In the genomic region with DNA sequence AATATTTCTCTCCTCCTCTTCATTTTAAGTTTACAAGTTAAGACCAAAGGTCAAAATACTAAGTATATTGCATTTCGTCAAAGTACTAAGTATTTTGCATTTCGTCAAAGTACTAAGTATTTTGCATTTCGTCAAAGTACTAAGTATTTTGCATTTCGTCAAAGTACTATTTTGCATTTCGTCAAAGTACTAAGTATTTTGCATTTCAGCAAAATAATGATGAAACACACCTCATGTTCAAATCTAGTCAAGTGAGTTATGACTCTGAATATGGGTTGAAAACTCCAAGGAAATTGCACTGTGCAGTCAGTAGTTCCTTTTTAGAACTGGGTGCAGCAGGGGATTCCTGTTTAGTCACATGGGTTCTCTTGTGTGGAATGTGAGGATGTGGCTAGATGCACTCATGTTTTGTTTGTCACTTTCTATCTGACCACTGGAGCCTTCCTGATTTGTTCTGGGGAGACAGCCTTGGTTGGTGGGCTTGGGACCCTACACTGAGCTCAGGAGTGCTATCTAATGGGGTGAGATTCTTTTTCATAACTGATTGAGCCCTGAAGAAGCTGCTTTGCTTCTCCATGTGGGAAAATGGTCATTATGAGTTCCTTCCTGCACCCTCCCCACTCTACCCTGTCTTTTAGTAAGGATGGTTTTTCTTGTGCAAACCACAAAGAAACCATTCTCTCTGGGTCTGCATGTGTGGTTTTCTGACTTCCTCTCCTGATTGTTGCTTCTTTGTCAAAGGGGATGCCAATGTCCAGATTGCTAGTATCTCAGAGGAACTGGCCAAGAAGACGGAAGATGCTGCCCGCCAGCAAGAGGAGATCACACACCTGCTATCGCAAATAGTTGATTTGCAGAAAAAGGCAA, we compare ENCODE assay signal across 9 cellular contexts.
DNase-seq lines count a peak whose midpoint lies in the region; ATAC-seq and TF ChIP-seq lines count a peak whose summit lies in the region.
"Had no signal": no experiment of that assay in that cellular context is flagged by ENCODE, and none has a peak within 500 bp of the region (broad histone marks: within the 10 kb centered on the region; RNA-seq: fewer than 3 reads in every experiment).

No MANE protein-coding gene starts in this region.

- H3K27me3 ChIP-seq in tibial artery: no peaks in the 10 kb centered on the region

- peaks cover 27% of the 10 kb centered on the region for H3K4me1 Mint-ChIP-seq in T-helper 1 cell treated with Interleukin-12 subunit alpha and Interleukin-12 subunit beta and Interleukin-4 antibody, amounts not matched to agents 30 μg/mL and 1 μg/mL, for 36 hours (ENCODE audit: low read depth)
- peaks cover 24% of the 10 kb centered on the region for H3K4me1 Mint-ChIP-seq in stimulated activated effector memory CD8-positive, alpha-beta T cell treated with anti-CD3 and anti-CD28 coated beads, Interleukin-12 subunit alpha, Interleukin-12 subunit beta, amount 100 ng/mL, for 72 hours

- ATAC-seq in HG03039 (IDR thresholded peaks at IDR 0.05; ENCODE audit: unreplicated experiment): peak; percentile 40
- peak; percentile 30 for ATAC-seq in stimulated activated naive CD8-positive, alpha-beta T cell treated with anti-CD3 and anti-CD28 coated beads, Interleukin-15, Interleukin-2, amounts not matched to agents 100 U/mL and 50 U/mL, for 24 hours
- no peak for ATAC-seq in stimulated activated effector memory CD8-positive, alpha-beta T cell treated with anti-CD3 and anti-CD28 coated beads, Interleukin-12 subunit alpha, Interleukin-12 subunit beta, amount 100 ng/mL, for 72 hours

- H3K9me3 ChIP-seq in tibial artery: no peaks in the 10 kb centered on the region

- H3K27me3 Mint-ChIP-seq in T-helper 1 cell treated with Interleukin-12 subunit alpha and Interleukin-12 subunit beta and Interleukin-4 antibody, amounts not matched to agents 30 μg/mL and 1 μg/mL, for 36 hours (ENCODE audit: low read depth): no peaks in the 10 kb centered on the region

- TF ChIP-seq CTCF in tibial artery (IDR thresholded peaks at IDR 0.05): no peak

- H3K36me3 ChIP-seq in tibial artery: peaks cover 29 to 61% (median 38%) of the 10 kb centered on the region in 3 donors

- peak overlapping the region; percentile 32 for H3K4me3 Mint-ChIP-seq in T-helper 1 cell treated with Interleukin-12 subunit alpha and Interleukin-12 subunit beta and Interleukin-4 antibody, amounts not matched to agents 30 μg/mL and 1 μg/mL, for 36 hours
- no peak overlapping the region for H3K4me3 Mint-ChIP-seq in stimulated activated effector memory CD8-positive, alpha-beta T cell treated with anti-CD3 and anti-CD28 coated beads, Interleukin-12 subunit alpha, Interleukin-12 subunit beta, amount 100 ng/mL, for 72 hours

- peaks cover 7% of the 10 kb centered on the region for H3K36me3 Mint-ChIP-seq in T-helper 1 cell treated with Interleukin-12 subunit alpha and Interleukin-12 subunit beta and Interleukin-4 antibody, amounts not matched to agents 30 μg/mL and 1 μg/mL, for 36 hours (ENCODE audit: low read depth)
- H3K36me3 Mint-ChIP-seq in stimulated activated effector memory CD8-positive, alpha-beta T cell treated with anti-CD3 and anti-CD28 coated beads, Interleukin-12 subunit alpha, Interleukin-12 subunit beta, amount 100 ng/mL, for 72 hours: peaks cover 62% of the 10 kb centered on the region

- no peak overlapping the region for H3K27ac ChIP-seq in tibial artery

- no peak overlapping the region for H3K27ac Mint-ChIP-seq in T-helper 1 cell treated with Interleukin-12 subunit alpha and Interleukin-12 subunit beta and Interleukin-4 antibody, amounts not matched to agents 30 μg/mL and 1 μg/mL, for 36 hours
- H3K27ac Mint-ChIP-seq in stimulated activated effector memory CD8-positive, alpha-beta T cell treated with anti-CD3 and anti-CD28 coated beads, Interleukin-12 subunit alpha, Interleukin-12 subunit beta, amount 100 ng/mL, for 72 hours: no peak overlapping the region

- H3K4me1 ChIP-seq in tibial artery: peaks cover 0 to 23% (median 7%) of the 10 kb centered on the region in 4 donors

- no peaks in the 10 kb centered on the region for H3K9me3 Mint-ChIP-seq in T-helper 1 cell treated with Interleukin-12 subunit alpha and Interleukin-12 subunit beta and Interleukin-4 antibody, amounts not matched to agents 30 μg/mL and 1 μg/mL, for 36 hours
- no peaks in the 10 kb centered on the region for H3K9me3 Mint-ChIP-seq in stimulated activated effector memory CD8-positive, alpha-beta T cell treated with anti-CD3 and anti-CD28 coated beads, Interleukin-12 subunit alpha, Interleukin-12 subunit beta, amount 100 ng/mL, for 72 hours

- no peak overlapping the region for H3K4me3 ChIP-seq in tibial artery

- DNase-seq in T-helper 1 cell (no peak), UCSD-AML1 (lab: John Stamatoyannopoulos, UW; ENCODE audit: unreplicated experiment) (peak; percentile 29), tibial artery (no peak), germinal center (ENCODE audit: low spot score) (no peak)
- no peak for DNase-seq in stimulated activated naive CD8-positive, alpha-beta T cell treated with anti-CD3 and anti-CD28 coated beads, Interleukin-15, Interleukin-2, amounts not matched to agents 100 U/mL and 50 U/mL, for 24 hours
- no peak for DNase-seq in stimulated activated effector memory CD8-positive, alpha-beta T cell treated with anti-CD3 and anti-CD28 coated beads, Interleukin-12 subunit alpha, Interleukin-12 subunit beta, amount 100 ng/mL, for 72 hours (ENCODE audit: low spot score in 2 of 2)
- DNase-seq: 8988T had no signal

- intact Hi-C loops in tibial artery (cut with DNase I; ENCODE audit: low total_unique reads): loop anchor here (5.0 kb wide), 2 partner anchors 75 to 300 kb away; no protein-coding TSS in a partner anchor
